In genomic region chr12:69066420-69067373, GRCh38 we compare ENCODE assay signal across 18 cellular contexts.
DNase-seq lines count a peak whose midpoint lies in the region; ATAC-seq and TF ChIP-seq lines count a peak whose summit lies in the region.
"Had no signal": no experiment of that assay in that cellular context is flagged by ENCODE, and none has a peak within 500 bp of the region (broad histone marks: within the 10 kb centered on the region; RNA-seq: fewer than 3 reads in every experiment).

No MANE protein-coding gene starts in this region.

- no peak for DNase-seq in activated naive CD8-positive, alpha-beta T cell treated with anti-CD3 and anti-CD28 coated beads, Interleukin-2, amount 50 U/mL, for 24 hours
- DNase-seq in activated naive CD8-positive, alpha-beta T cell treated with anti-CD3 and anti-CD28 coated beads for 36 hours: no peak
- peak; percentile 15 for DNase-seq in OCI-LY7 (ENCODE audit: low spot score)
- peak; percentile 60 for DNase-seq in islet precursor cell
- no peak for DNase-seq in stimulated activated naive B cell treated with anti-CD40 and anti-IgM and Interleukin-4, amounts not matched to agents 10 μg/mL and 1 μg/mL and 100 μg/mL, for 72 hours
- DNase-seq in T-helper 1 cell: no peak
- DNase-seq: activated gamma-delta T cell treated with Interleukin-2 at 50 U/mL for 16 hours; CD8-positive, alpha-beta T cell; esophagus squamous epithelium; HFFc6; ovary; Peyer's patch had no signal

- peak; percentile 45 for ATAC-seq in activated naive CD8-positive, alpha-beta T cell treated with anti-CD3 and anti-CD28 coated beads, Interleukin-2, amount 50 U/mL, for 24 hours
- ATAC-seq in stimulated activated naive B cell treated with anti-CD40 and anti-IgM and Interleukin-4, amounts not matched to agents 10 μg/mL and 1 μg/mL and 100 μg/mL, for 72 hours (replicated peaks): no peak
- ATAC-seq in HG02610 (IDR thresholded peaks at IDR 0.05; ENCODE audit: unreplicated experiment): no peak
- no peak for ATAC-seq in HG03095 (IDR thresholded peaks at IDR 0.05; ENCODE audit: unreplicated experiment)
- ATAC-seq: CD8-positive, alpha-beta T cell; K562; WTC11 had no signal

- H3K9me2 ChIP-seq in OCI-LY7 (ENCODE audit: insufficient read depth, low read length): no peaks in the 10 kb centered on the region

- H3K79me2 ChIP-seq in OCI-LY7 (ENCODE audit: insufficient read depth, low read depth, low read length): no peaks in the 10 kb centered on the region

- peaks cover 42% of the 10 kb centered on the region for H3K4me1 Mint-ChIP-seq in activated naive CD8-positive, alpha-beta T cell treated with anti-CD3 and anti-CD28 coated beads, Interleukin-2, amount 50 U/mL, for 24 hours
- H3K4me1 Mint-ChIP-seq in activated naive CD8-positive, alpha-beta T cell treated with anti-CD3 and anti-CD28 coated beads for 36 hours: peaks cover 21% of the 10 kb centered on the region
- H3K4me1 Mint-ChIP-seq in stimulated activated naive B cell treated with anti-CD40 and anti-IgM and Interleukin-4, amounts not matched to agents 10 μg/mL and 1 μg/mL and 100 μg/mL, for 72 hours: peaks cover 5 to 11% of the 10 kb centered on the region in 2 donors

- H3K27ac ChIP-seq in OCI-LY7 (ENCODE audit: low read depth, low read length, poor library complexity, severe bottlenecking): no peak overlapping the region
- H3K27ac ChIP-seq: esophagus squamous epithelium, ovary, Peyer's patch had no signal

- H3K27ac Mint-ChIP-seq in activated naive CD8-positive, alpha-beta T cell treated with anti-CD3 and anti-CD28 coated beads, Interleukin-2, amount 50 U/mL, for 24 hours: peak overlapping the region; percentile 70
- no peak overlapping the region for H3K27ac Mint-ChIP-seq in activated naive CD8-positive, alpha-beta T cell treated with anti-CD3 and anti-CD28 coated beads for 36 hours
- H3K27ac Mint-ChIP-seq in stimulated activated naive B cell treated with anti-CD40 and anti-IgM and Interleukin-4, amounts not matched to agents 10 μg/mL and 1 μg/mL and 100 μg/mL, for 72 hours: peak overlapping the region; percentile 56
- H3K27ac Mint-ChIP-seq: CD8-positive, alpha-beta T cell; dendritic cell treated with granulocyte-macrophage colony-stimulating factor and Interleukin-4, amounts not matched to agents 40 ng/mL and 50 ng/mL, for 4 days; HFFc6; WTC11 had no signal

- no peak overlapping the region for H3K4me3 ChIP-seq in OCI-LY7 (ENCODE audit: low read depth, low read length, poor library complexity, severe bottlenecking)
- H3K4me3 ChIP-seq: esophagus squamous epithelium, K562, ovary, Peyer's patch, smooth muscle cell had no signal

- H3K27me3 Mint-ChIP-seq in activated naive CD8-positive, alpha-beta T cell treated with anti-CD3 and anti-CD28 coated beads, Interleukin-2, amount 50 U/mL, for 24 hours: no peaks in the 10 kb centered on the region
- H3K27me3 Mint-ChIP-seq in activated naive CD8-positive, alpha-beta T cell treated with anti-CD3 and anti-CD28 coated beads for 36 hours: no peaks in the 10 kb centered on the region
- H3K27me3 Mint-ChIP-seq in stimulated activated naive B cell treated with anti-CD40 and anti-IgM and Interleukin-4, amounts not matched to agents 10 μg/mL and 1 μg/mL and 100 μg/mL, for 72 hours: no peaks in the 10 kb centered on the region
- H3K27me3 Mint-ChIP-seq: dendritic cell treated with granulocyte-macrophage colony-stimulating factor and Interleukin-4, amounts not matched to agents 40 ng/mL and 50 ng/mL, for 4 days had no signal

- CTCF ChIA-PET in OCI-LY7 (lab: Charles Lee; ENCODE audit: unreplicated experiment): no interaction called here

- H3K36me3 Mint-ChIP-seq in activated naive CD8-positive, alpha-beta T cell treated with anti-CD3 and anti-CD28 coated beads, Interleukin-2, amount 50 U/mL, for 24 hours (ENCODE audit: low read depth): no peaks in the 10 kb centered on the region
- H3K36me3 Mint-ChIP-seq in activated naive CD8-positive, alpha-beta T cell treated with anti-CD3 and anti-CD28 coated beads for 36 hours: no peaks in the 10 kb centered on the region
- no peaks in the 10 kb centered on the region for H3K36me3 Mint-ChIP-seq in stimulated activated naive B cell treated with anti-CD40 and anti-IgM and Interleukin-4, amounts not matched to agents 10 μg/mL and 1 μg/mL and 100 μg/mL, for 72 hours
- H3K36me3 Mint-ChIP-seq: CD8-positive, alpha-beta T cell; WTC11 had no signal

- no peak overlapping the region for H2AFZ ChIP-seq in OCI-LY7 (ENCODE audit: low read length)

- 0 out of 2 replicates have a peak, but pooled peaks have one; percentile 19 for TF ChIP-seq CTCF in OCI-LY7 (conservative IDR thresholded peaks at IDR 0.05; ENCODE audit: low read length)

- H3K4me1 ChIP-seq in OCI-LY7 (ENCODE audit: insufficient read depth, low read length, poor library complexity, severe bottlenecking): no peaks in the 10 kb centered on the region
- H3K4me1 ChIP-seq: Peyer's patch had no signal

- H4K20me1 ChIP-seq in OCI-LY7 (ENCODE audit: insufficient read depth, low read length): no peaks in the 10 kb centered on the region

- H3K9me3 ChIP-seq in OCI-LY7 (ENCODE audit: low read length): no peaks in the 10 kb centered on the region
- H3K9me3 ChIP-seq: esophagus squamous epithelium, ovary, Peyer's patch had no signal

- no peaks in the 10 kb centered on the region for H3K9me3 Mint-ChIP-seq in activated naive CD8-positive, alpha-beta T cell treated with anti-CD3 and anti-CD28 coated beads, Interleukin-2, amount 50 U/mL, for 24 hours
- no peaks in the 10 kb centered on the region for H3K9me3 Mint-ChIP-seq in activated naive CD8-positive, alpha-beta T cell treated with anti-CD3 and anti-CD28 coated beads for 36 hours
- no peaks in the 10 kb centered on the region for H3K9me3 Mint-ChIP-seq in stimulated activated naive B cell treated with anti-CD40 and anti-IgM and Interleukin-4, amounts not matched to agents 10 μg/mL and 1 μg/mL and 100 μg/mL, for 72 hours
- H3K9me3 Mint-ChIP-seq: CD8-positive, alpha-beta T cell; dendritic cell treated with granulocyte-macrophage colony-stimulating factor and Interleukin-4, amounts not matched to agents 40 ng/mL and 50 ng/mL, for 4 days; HFFc6; WTC11 had no signal

- H3K4me3 Mint-ChIP-seq in activated naive CD8-positive, alpha-beta T cell treated with anti-CD3 and anti-CD28 coated beads, Interleukin-2, amount 50 U/mL, for 24 hours: no peak overlapping the region
- no peak overlapping the region for H3K4me3 Mint-ChIP-seq in activated naive CD8-positive, alpha-beta T cell treated with anti-CD3 and anti-CD28 coated beads for 36 hours
- no peak overlapping the region for H3K4me3 Mint-ChIP-seq in stimulated activated naive B cell treated with anti-CD40 and anti-IgM and Interleukin-4, amounts not matched to agents 10 μg/mL and 1 μg/mL and 100 μg/mL, for 72 hours
- H3K4me3 Mint-ChIP-seq: CD8-positive, alpha-beta T cell; dendritic cell treated with granulocyte-macrophage colony-stimulating factor and Interleukin-4, amounts not matched to agents 40 ng/mL and 50 ng/mL, for 4 days; HFFc6; WTC11 had no signal

- POLR2A ChIA-PET in OCI-LY7 (lab: Charles Lee): interaction anchor here (0.9 to 1.0 kb wide), 2 partner anchors 99 to 123 kb away, joined by 3 read pairs; no protein-coding TSS in a partner anchor

- intact Hi-C loops in OCI-LY7 (cut with micrococcal nuclease; ENCODE audit: unreplicated experiment): loop anchor here (5.0 kb wide), 1 partner anchor 134 kb away; the partner anchor contains the start of gene CPM

- H3K4me2 ChIP-seq in OCI-LY7 (ENCODE audit: low read length): no peak overlapping the region
- H3K4me2 ChIP-seq: smooth muscle cell had no signal

- H3K36me3 ChIP-seq in OCI-LY7 (ENCODE audit: insufficient read depth, low read length): no peaks in the 10 kb centered on the region
- H3K36me3 ChIP-seq: esophagus squamous epithelium, ovary, Peyer's patch had no signal

- no TSS peak for BruUV-seq in OCI-LY7 (replicated peaks; lab: Mats Ljungman, UMichigan)

Comparison
In these comparisons a context has a peak if more than half of its experiments do, and no peak if none do; other contexts are left out.
1. DNase-seq: peak in OCI-LY7 (single experiment) and islet precursor cell (single experiment); none in activated naive CD8-positive, alpha-beta T cell treated with anti-CD3 and anti-CD28 coated beads, Interleukin-2, amount 50 U/mL, for 24 hours (single experiment), activated naive CD8-positive, alpha-beta T cell treated with anti-CD3 and anti-CD28 coated beads for 36 hours (single experiment), stimulated activated naive B cell treated with anti-CD40 and anti-IgM and Interleukin-4, amounts not matched to agents 10 μg/mL and 1 μg/mL and 100 μg/mL, for 72 hours (single experiment) and T-helper 1 cell (0 of 5).